1 cellular context compared by ENCODE assay signal in genomic region chr12:109951751-109952150, GRCh38.
TF ChIP-seq lines count a peak whose summit lies in the region.

No MANE protein-coding gene starts in this region.

TF ChIP-seq in HepG2, 621 proteins besides CTCF, POLR2A, EP300 and RAD21:
- TF ChIP-seq ZNF616 (CRISPR knock-in tag; IDR thresholded peaks at IDR 0.05; ENCODE audit: low read depth) (no peak), NCOR1 (IDR thresholded peaks at IDR 0.05; ENCODE audit: borderline replicate concordance, low read length) (no peak), GTF2F1 (IDR thresholded peaks at IDR 0.05; ENCODE audit: low read length) (no peak), ZNF687 (CRISPR knock-in tag; IDR thresholded peaks at IDR 0.05) (0 out of 2 replicates have a peak, but pooled peaks have one; percentile 27), PPARG (CRISPR knock-in tag; conservative IDR thresholded peaks at IDR 0.05) (0 out of 2 replicates have a peak, but pooled peaks have one; percentile 13), CEBPZ (IDR thresholded peaks at IDR 0.05; ENCODE audit: low read length) (no peak), ZKSCAN1 (IDR thresholded peaks at IDR 0.05; ENCODE audit: low read length) (no peak), CAMTA2 (CRISPR knock-in tag; IDR thresholded peaks at IDR 0.05; ENCODE audit: borderline replicate concordance) (no peak), JARID2 (CRISPR knock-in tag; IDR thresholded peaks at IDR 0.05; ENCODE audit: insufficient replicate concordance) (no peak), ZNF891 (CRISPR knock-in tag; IDR thresholded peaks at IDR 0.05) (no peak), MLLT10 (CRISPR knock-in tag; IDR thresholded peaks at IDR 0.05) (no peak), ZKSCAN8 (CRISPR knock-in tag; IDR thresholded peaks at IDR 0.05; ENCODE audit: borderline replicate concordance) (no peak), YY1 (IDR thresholded peaks at IDR 0.05; ENCODE audit: insufficient read depth, insufficient replicate concordance, low read depth, low read length) (no peak), TEAD3 (CRISPR knock-in tag; optimal IDR thresholded peaks at IDR 0.05; ENCODE audit: borderline replicate concordance) (peak; percentile 58), PLRG1 (conservative IDR thresholded peaks at IDR 0.05) (no peak)
